ENCODE assay signal across 26 cellular contexts in genomic region chr4:180350866-180351350, GRCh38.
"Had no signal": no experiment of that assay in that cellular context is flagged by ENCODE, and none has a peak within 500 bp of the region (broad histone marks: within the 10 kb centered on the region; RNA-seq: fewer than 3 reads in every experiment).

No MANE protein-coding gene starts in this region.

- H3K27ac Mint-ChIP-seq: mesothelial cell of epicardium; naive thymus-derived CD4-positive, alpha-beta T cell; stimulated activated effector memory CD8-positive, alpha-beta T cell treated with anti-CD3 and anti-CD28 coated beads, Interleukin-12 subunit alpha, Interleukin-12 subunit beta, amount 100 ng/mL, for 72 hours had no signal

- FAIRE-seq: keratinocyte had no signal

- H3K9me3 ChIP-seq: gastrocnemius medialis, prostate gland, right atrium auricular region, thyroid gland, vagina had no signal

- H3K4me1 Mint-ChIP-seq: naive thymus-derived CD4-positive, alpha-beta T cell; stimulated activated effector memory CD8-positive, alpha-beta T cell treated with anti-CD3 and anti-CD28 coated beads, Interleukin-12 subunit alpha, Interleukin-12 subunit beta, amount 100 ng/mL, for 72 hours had no signal

- H3K36me3 ChIP-seq: gastrocnemius medialis, prostate gland, right atrium auricular region, stomach, thyroid gland, vagina had no signal

- DNase-seq: cortex of kidney; dorsolateral prefrontal cortex; effector CD4-positive, alpha-beta T cell; foreskin fibroblast; gastrocnemius medialis; head of caudate nucleus; mesenchymal stem cell; naive thymus-derived CD4-positive, alpha-beta T cell; nucleus accumbens; stimulated activated CD4-positive, alpha-beta T cell treated with anti-CD3 and anti-CD28 coated beads, Interleukin-12 subunit alpha, Interleukin-12 subunit beta, amount 100 ng/mL, for 4 hours; stimulated activated CD4-positive, alpha-beta T cell treated with anti-CD3 and anti-CD28 coated beads, Interleukin-1b, Interleukin-23, amount 100 ng/mL, for 48 hours; stimulated activated CD4-positive, alpha-beta T cell treated with anti-CD3 and anti-CD28 coated beads, Interleukin-4, amount 100 ng/mL, for 1 hour; stimulated activated naive CD4-positive, alpha-beta T cell treated with Interleukin-2 at 50 U/mL for 16 hours; stomach; thyroid gland; trophoblast cell had no signal

- H3K4me2 ChIP-seq: smooth muscle cell had no signal

- H3K4me1 ChIP-seq: gastrocnemius medialis, prostate gland, right atrium auricular region, stomach, thyroid gland, vagina had no signal

- H3K27ac ChIP-seq: dorsolateral prefrontal cortex, gastrocnemius medialis, prostate gland, right atrium auricular region, stomach, thyroid gland, vagina had no signal

- H3K27me3 Mint-ChIP-seq: naive thymus-derived CD4-positive, alpha-beta T cell had no signal

- H3K4me3 Mint-ChIP-seq: mesothelial cell of epicardium; naive thymus-derived CD4-positive, alpha-beta T cell; nephron; stimulated activated effector memory CD8-positive, alpha-beta T cell treated with anti-CD3 and anti-CD28 coated beads, Interleukin-12 subunit alpha, Interleukin-12 subunit beta, amount 100 ng/mL, for 72 hours had no signal

- ATAC-seq: gastrocnemius medialis; naive thymus-derived CD4-positive, alpha-beta T cell; sciatic nerve; stimulated activated effector memory CD8-positive, alpha-beta T cell treated with anti-CD3 and anti-CD28 coated beads, Interleukin-12 subunit alpha, Interleukin-12 subunit beta, amount 100 ng/mL, for 72 hours had no signal

- H3K9me3 Mint-ChIP-seq: mesothelial cell of epicardium, nephron had no signal

- H3K36me3 Mint-ChIP-seq: mesothelial cell of epicardium; naive thymus-derived CD4-positive, alpha-beta T cell; stimulated activated effector memory CD8-positive, alpha-beta T cell treated with anti-CD3 and anti-CD28 coated beads, Interleukin-12 subunit alpha, Interleukin-12 subunit beta, amount 100 ng/mL, for 72 hours had no signal

- H3K4me3 ChIP-seq: dorsolateral prefrontal cortex, gastrocnemius medialis, lung, prostate gland, right atrium auricular region, smooth muscle cell, stomach, thyroid gland, vagina had no signal

- H3K27me3 ChIP-seq: dorsolateral prefrontal cortex, gastrocnemius medialis, right atrium auricular region, stomach, thyroid gland, vagina had no signal
